Comparison of ENCODE assay signal across 9 cellular contexts in genomic region chr17:57552114-57552601, GRCh38.
A peak's percentile ranks its signal among the peaks of the same experiment; 100 is the strongest.
DNase-seq lines count a peak whose midpoint lies in the region; ATAC-seq, FAIRE-seq and TF ChIP-seq lines count a peak whose summit lies in the region.
"Had no signal": no experiment of that assay in that cellular context is flagged by ENCODE, and none has a peak within 500 bp of the region (broad histone marks: within the 10 kb centered on the region; RNA-seq: fewer than 3 reads in every experiment).

No MANE protein-coding gene starts in this region.

- H3K4me1 ChIP-seq in iPS DF 6.9 (ENCODE audit: control insufficient read depth, insufficient read depth, low read length), result peaks cover 16% of the 10 kb centered on the region

- H3K4me3 ChIP-seq in iPS DF 6.9 (ENCODE audit: low read length), result no peak overlapping the region

- no peaks in the 10 kb centered on the region for H3K36me3 ChIP-seq in iPS DF 6.9 (ENCODE audit: control insufficient read depth, insufficient read depth, low read length)

- peaks cover 58% of the 10 kb centered on the region for H3K4me1 Mint-ChIP-seq in CD14-positive monocyte

- intact Hi-C loops in CD14-positive monocyte (cut with micrococcal nuclease), result no loop called here

- ATAC-seq in HG03342 (IDR thresholded peaks at IDR 0.05; ENCODE audit: unreplicated experiment) (peak; percentile 61), GM18502 (IDR thresholded peaks at IDR 0.05; ENCODE audit: poor library complexity, unreplicated experiment) (no peak), GM19397 (IDR thresholded peaks at IDR 0.05; ENCODE audit: unreplicated experiment) (no peak)
- ATAC-seq: Panc1 had no signal

- H3K36me3 Mint-ChIP-seq in CD14-positive monocyte, result peaks cover 0 to 3% of the 10 kb centered on the region in 2 donors

- peaks cover 4 to 15% (median 15%) of the 10 kb centered on the region in 3 donors for H3K27me3 Mint-ChIP-seq in CD14-positive monocyte (ENCODE audit: low read depth in 3 of 3)

- peaks cover 0 to 2% (median 0%) of the 10 kb centered on the region in 7 donors for H3K9me3 Mint-ChIP-seq in CD14-positive monocyte

- no peaks in the 10 kb centered on the region for H3K9me3 ChIP-seq in iPS DF 6.9 (ENCODE audit: control insufficient read depth, insufficient read depth, low read length)

- FAIRE-seq in GM18507 (lab: Jason Lieb, UNC), result peak; percentile 24

- H3K27me3 ChIP-seq in iPS DF 6.9 (ENCODE audit: control insufficient read depth, insufficient read depth, low read length), result no peaks in the 10 kb centered on the region

- H3K27ac Mint-ChIP-seq in CD14-positive monocyte, result no peak overlapping the region

- H3K27ac ChIP-seq in iPS DF 6.9 (ENCODE audit: low read length) (no peak overlapping the region), substantia nigra (ENCODE audit: low read depth, low read length, poor library complexity, severe bottlenecking) (no peak overlapping the region)

- no peak for TF ChIP-seq CTCF in CD14-positive monocyte (IDR thresholded peaks at IDR 0.05)

- WGBS in iPS DF 6.9 (ENCODE audit: insufficient coverage, insufficient read length), result no CpG with 5 or more reads among the region's 11 CpGs

- DNase-seq in GM18507 (ENCODE audit: extremely low spot score, insufficient read length, low read depth), result peak; percentile 36
- DNase-seq in activated gamma-delta T cell treated with anti-CD3 and anti-CD28 coated beads, Interleukin-2, amount 50 U/mL, for 16 hours (ENCODE audit: low read depth), result peak; percentile 5
- DNase-seq in iPS DF 6.9 (ENCODE audit: low read depth, low spot score), result peak; percentile 61
- DNase-seq in substantia nigra (lab: John Stamatoyannopoulos, UW), result peak in 31 of 49 donors; percentile 17 to 65 (median 43)
- no peak for DNase-seq in CD14-positive monocyte (ENCODE audit: low spot score)

- H3K4me3 Mint-ChIP-seq in CD14-positive monocyte, result no peak overlapping the region
